ENCODE assay signal across 8 cellular contexts in the genomic region with DNA sequence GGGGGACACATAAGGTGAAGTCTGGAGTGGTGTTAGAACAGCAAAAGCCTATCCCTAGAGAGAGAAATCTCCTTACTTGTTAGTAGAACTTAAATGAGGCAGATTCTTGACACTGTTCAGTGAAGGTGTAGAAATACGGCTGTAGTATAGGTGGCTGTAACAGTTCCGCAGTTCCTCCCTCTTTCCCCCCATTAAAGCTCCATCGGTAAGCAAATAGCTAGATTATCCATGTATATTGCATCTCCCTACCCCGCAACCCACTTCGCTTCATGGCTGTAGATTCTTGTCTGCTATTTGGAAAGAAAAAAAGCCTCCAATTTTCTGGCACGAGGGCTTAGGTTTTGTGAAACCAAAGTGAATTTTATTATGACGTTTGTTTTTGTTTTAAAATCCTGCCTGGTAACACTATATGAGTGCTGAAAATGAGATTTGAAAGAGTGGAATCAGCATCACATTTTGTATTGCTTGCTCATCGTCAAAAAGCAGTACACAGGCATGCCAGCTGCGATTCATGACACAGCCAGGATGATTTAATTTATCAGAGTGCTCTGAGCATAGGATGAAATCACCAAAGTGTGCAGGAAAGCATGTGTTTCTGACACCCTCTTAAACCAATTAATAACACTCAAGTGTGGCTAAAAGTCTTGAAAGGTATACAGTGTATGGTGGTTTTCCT. TPM values are rescaled to one million over a fixed set of nuclear protein-coding genes. Genes with fewer than 3 reads are reported as not detected.
DNase-seq lines count a peak whose midpoint lies in the region; ATAC-seq, FAIRE-seq and TF ChIP-seq lines count a peak whose summit lies in the region.

No MANE protein-coding gene starts in this region.

- no peaks in the 10 kb centered on the region for H3K4me1 ChIP-seq in kidney (ENCODE audit: control insufficient read depth in 1 of 2, insufficient read depth in 1 of 2, low read depth in 1 of 2, low read length in 2 of 2)

- peaks cover 42% of the 10 kb centered on the region for H3K27me3 Mint-ChIP-seq in activated CD8-positive, alpha-beta T cell treated with anti-CD3 and anti-CD28 coated beads, Interleukin-2, amount 10 ng/mL, durations not matched to agents 7 days and 5 days (ENCODE audit: low read depth)

- DNase-seq in AG08396 (ENCODE audit: low spot score) = peak; percentile 70
- DNase-seq in HFF-Myc (ENCODE audit: extremely low read depth, low read depth) = no peak
- DNase-seq in amniotic epithelial cell (ENCODE audit: low read depth) = peak; percentile 47
- no peak for DNase-seq in kidney
- peak; percentile 4 for DNase-seq in urothelium cell line (ENCODE audit: low spot score)
- DNase-seq in activated CD8-positive, alpha-beta T cell treated with anti-CD3 and anti-CD28 coated beads, Interleukin-2, amount 10 ng/mL, durations not matched to agents 7 days and 5 days = no peak
- no peak for DNase-seq in stimulated activated CD4-positive, alpha-beta T cell treated with anti-CD3 and anti-CD28 coated beads, Interleukin-2, amount 100 ng/mL, for 48 hours

- no peaks in the 10 kb centered on the region for H3K9me3 Mint-ChIP-seq in activated CD8-positive, alpha-beta T cell treated with anti-CD3 and anti-CD28 coated beads, Interleukin-2, amount 10 ng/mL, durations not matched to agents 7 days and 5 days (ENCODE audit: insufficient read depth)

- H3K27ac ChIP-seq in kidney (ENCODE audit: low read depth in 2 of 2, low read length in 2 of 2) = no peak overlapping the region

- FAIRE-seq in kidney (lab: Jason Lieb, UNC) (no peak), urothelium cell line (lab: Jason Lieb, UNC) (no peak)

- TF ChIP-seq CTCF in HFF-Myc (IDR thresholded peaks at IDR 0.05; ENCODE audit: low read depth, low read length, missing control alignments) (no peak), kidney (IDR thresholded peaks at IDR 0.05; ENCODE audit: borderline replicate concordance, extremely low read depth, insufficient read depth) (no peak)

- no peak overlapping the region for H3K4me3 Mint-ChIP-seq in activated CD8-positive, alpha-beta T cell treated with anti-CD3 and anti-CD28 coated beads, Interleukin-2, amount 10 ng/mL, durations not matched to agents 7 days and 5 days

- no peak overlapping the region for H3K27ac Mint-ChIP-seq in activated CD8-positive, alpha-beta T cell treated with anti-CD3 and anti-CD28 coated beads, Interleukin-2, amount 10 ng/mL, durations not matched to agents 7 days and 5 days

- no peaks in the 10 kb centered on the region for H3K9me3 ChIP-seq in kidney (ENCODE audit: control insufficient read depth in 1 of 2, low read length in 2 of 2)

- no peaks in the 10 kb centered on the region for H3K36me3 ChIP-seq in kidney (ENCODE audit: control insufficient read depth in 1 of 2, insufficient read depth in 2 of 2, low read length in 2 of 2)

- H3K9ac ChIP-seq in kidney (ENCODE audit: low read length in 2 of 2) = no peak overlapping the region

- H3K4me1 Mint-ChIP-seq in activated CD8-positive, alpha-beta T cell treated with anti-CD3 and anti-CD28 coated beads, Interleukin-2, amount 10 ng/mL, durations not matched to agents 7 days and 5 days (ENCODE audit: low read depth) = peaks cover 4% of the 10 kb centered on the region

- intact Hi-C loops in kidney (cut with DNase I) = no loop called here

- ATAC-seq in activated CD8-positive, alpha-beta T cell treated with anti-CD3 and anti-CD28 coated beads, Interleukin-2, amount 10 ng/mL, durations not matched to agents 7 days and 5 days = no peak
- ATAC-seq in HG02973 (IDR thresholded peaks at IDR 0.05; ENCODE audit: unreplicated experiment) = no peak

- CTCF ChIA-PET in activated CD8-positive, alpha-beta T cell treated with anti-CD3 and anti-CD28 coated beads, Interleukin-2, amount 10 ng/mL, durations not matched to agents 7 days and 5 days (lab: Charles Lee) = no interaction called here

- POLR2A ChIA-PET in activated CD8-positive, alpha-beta T cell treated with anti-CD3 and anti-CD28 coated beads, Interleukin-2, amount 10 ng/mL, durations not matched to agents 7 days and 5 days (lab: Charles Lee) = interaction anchor here (0.6 kb wide), 1 partner anchor 788 kb away, joined by 4 read pairs; no protein-coding TSS in a partner anchor

- no peaks in the 10 kb centered on the region for H3K36me3 Mint-ChIP-seq in activated CD8-positive, alpha-beta T cell treated with anti-CD3 and anti-CD28 coated beads, Interleukin-2, amount 10 ng/mL, durations not matched to agents 7 days and 5 days (ENCODE audit: low read depth)

- H3K4me3 ChIP-seq in HFF-Myc (replicated peaks; ENCODE audit: low read depth, low read length) = peak overlapping the region; percentile 79
- peak overlapping the region; percentile 2 to 15 for H3K4me3 ChIP-seq in kidney (ENCODE audit: low read length in 2 of 2)

RNA-seq across cellular contexts. Expression of gene FAM171B, which starts 1.4 kb away (rescaled TPM):
- 7.4 TPM for total RNA-seq in kidney
- polyA plus RNA-seq in kidney (ENCODE audit: insufficient read depth, low read depth, low replicate concordance) = 0.97 TPM
- total RNA-seq in activated CD8-positive, alpha-beta T cell treated with anti-CD3 and anti-CD28 coated beads, Interleukin-2, amount 10 ng/mL, durations not matched to agents 7 days and 5 days = under 1 TPM; 0.18 to 0.29 TPM

Comparison
In these comparisons a context has a peak if more than half of its experiments do, and no peak if none do; other contexts are left out.
1. DNase-seq: peak in AG08396 (single experiment), amniotic epithelial cell (single experiment) and urothelium cell line (single experiment); none in HFF-Myc (single experiment), kidney (single experiment), activated CD8-positive, alpha-beta T cell treated with anti-CD3 and anti-CD28 coated beads, Interleukin-2, amount 10 ng/mL, durations not matched to agents 7 days and 5 days (single experiment) and stimulated activated CD4-positive, alpha-beta T cell treated with anti-CD3 and anti-CD28 coated beads, Interleukin-2, amount 100 ng/mL, for 48 hours (0 of 2).